Comparison of ENCODE assay signal across 8 cellular contexts in genomic region chr1:8848663-8849386, GRCh38. TPM values are rescaled to one million over a fixed set of nuclear protein-coding genes. Genes with fewer than 3 reads are reported as not detected.
DNase-seq lines count a peak whose midpoint lies in the region; ATAC-seq and TF ChIP-seq lines count a peak whose summit lies in the region.

No MANE protein-coding gene starts in this region.

- DNase-seq in AG10803 (ENCODE audit: low read depth) (peak; percentile 94), NCI-H1694 treated with DMSO at 0.1 percent for 48 hours (lab: John Stamatoyannopoulos, UW) (peak; percentile 74), T1000 (lab: John Stamatoyannopoulos, UW) (peak; percentile 67), astrocyte of the cerebellum (ENCODE audit: low read depth) (peak; percentile 86), hepatic stellate cell (ENCODE audit: low spot score) (peak; percentile 92), sigmoid colon (peak; percentile 97)

- peak overlapping the region; percentile 54 to 75 (median 71) for H3K27ac ChIP-seq in sigmoid colon

- WGBS in sigmoid colon, 2 donors: 22 to 42% methylated on average over 19 of the region's 19 CpGs

- no peak for TF ChIP-seq POLR2A in sigmoid colon (IDR thresholded peaks at IDR 0.05)

- ATAC-seq in GM21825 (IDR thresholded peaks at IDR 0.05; ENCODE audit: unreplicated experiment) (peak; percentile 68), GM21717 (IDR thresholded peaks at IDR 0.05; ENCODE audit: unreplicated experiment) (no peak)

- TF ChIP-seq EP300 in sigmoid colon (IDR thresholded peaks at IDR 0.05): peak in 2 of 4 donors; percentile 14 to 51

- in situ Hi-C loops in astrocyte of the cerebellum (cut with HindIII; ENCODE audit: low sequenced_read_pairs): no loop called here

- peak; percentile 81 for TF ChIP-seq CTCF in AG10803 (conservative IDR thresholded peaks at IDR 0.05; ENCODE audit: low read length)
- TF ChIP-seq CTCF in astrocyte of the cerebellum (IDR thresholded peaks at IDR 0.05; ENCODE audit: low read depth, low read length, missing control alignments): peak; percentile 93
- peak; percentile 57 to 92 (median 88) for TF ChIP-seq CTCF in sigmoid colon (IDR thresholded peaks at IDR 0.05)

- no peaks in the 10 kb centered on the region for H3K36me3 ChIP-seq in sigmoid colon

- no peaks in the 10 kb centered on the region for H3K27me3 ChIP-seq in sigmoid colon

- H3K9me3 ChIP-seq in sigmoid colon: no peaks in the 10 kb centered on the region

- no peak overlapping the region for H3K4me3 ChIP-seq in AG10803 (ENCODE audit: low read length)
- no peak overlapping the region for H3K4me3 ChIP-seq in astrocyte of the cerebellum (ENCODE audit: low read depth, low read length)
- H3K4me3 ChIP-seq in sigmoid colon: no peak overlapping the region

- intact Hi-C loops in sigmoid colon (cut with DNase I): loop anchor here (2.0 to 5.0 kb wide), 3 partner anchors 122 to 384 kb away; no protein-coding TSS in a partner anchor

- H3K4me1 ChIP-seq in sigmoid colon: peaks cover 0 to 21% (median 6%) of the 10 kb centered on the region in 4 donors

RNA-seq across cellular contexts. Expression of gene ENO1, which starts 29.7 kb away (rescaled TPM):
- 100 to 1,000 TPM; 265 to 324 (median 300) TPM for total RNA-seq in sigmoid colon
- polyA plus RNA-seq in sigmoid colon: 100 to 1,000 TPM; 344 to 968 (median 364) TPM

RNA-seq across cellular contexts. Expression of gene RERE, which starts 31.4 kb away (rescaled TPM):
- total RNA-seq in sigmoid colon: 100 to 1,000 TPM in 2 of 4 donors, 10 to 100 TPM in 2; 90.6 to 148 (median 124) TPM
- polyA plus RNA-seq in sigmoid colon: 10 to 100 TPM; 19.2 to 43.2 (median 27.5) TPM
